ENCODE assay signal across 8 cellular contexts in the genomic region with DNA sequence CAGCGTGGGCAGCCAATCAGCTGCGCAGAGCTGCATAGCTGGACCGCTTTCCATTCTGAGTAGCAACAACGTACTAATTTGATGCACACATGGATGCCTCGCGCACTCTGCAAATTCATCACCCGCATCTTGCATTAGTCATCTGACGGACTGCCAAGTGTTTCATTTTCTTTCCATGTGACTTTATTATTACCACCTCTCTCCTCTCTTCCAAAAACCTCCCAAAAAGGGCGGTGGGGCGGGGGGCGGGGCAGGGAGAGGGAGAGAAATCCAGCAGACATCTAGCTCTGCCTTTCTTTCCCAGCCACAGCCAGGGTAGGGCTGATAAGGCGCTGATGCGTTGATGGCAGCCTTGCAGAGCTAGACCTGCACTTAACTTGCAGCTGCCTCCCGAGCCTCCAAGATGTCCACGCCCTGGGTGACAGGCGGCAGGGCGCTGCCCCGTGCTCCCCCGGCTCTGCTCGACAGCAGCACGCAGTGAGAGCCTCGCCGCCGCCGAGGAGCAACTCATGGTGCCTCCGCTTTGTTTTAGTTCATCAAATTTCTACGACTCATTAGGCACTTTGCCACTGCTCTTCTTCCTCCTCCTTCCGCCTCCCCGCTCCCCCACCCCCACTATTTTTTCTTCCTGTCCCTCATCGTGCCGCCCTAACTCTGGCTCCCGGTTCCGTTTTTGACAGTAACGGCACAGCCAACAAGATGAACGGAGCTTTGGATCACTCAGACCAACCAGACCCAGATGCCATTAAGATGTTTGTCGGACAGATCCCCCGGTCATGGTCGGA.
A peak's percentile ranks its signal among the peaks of the same experiment; 100 is the strongest.
DNase-seq lines count a peak whose midpoint lies in the region; ATAC-seq, FAIRE-seq and TF ChIP-seq lines count a peak whose summit lies in the region.

No MANE protein-coding gene starts in this region.

- peak; percentile 5 for FAIRE-seq in urothelium cell line (lab: Jason Lieb, UNC)

- peak; percentile 19 for ATAC-seq in HG02798 (IDR thresholded peaks at IDR 0.05; ENCODE audit: poor library complexity, unreplicated experiment)
- ATAC-seq in GM21526 (IDR thresholded peaks at IDR 0.05; ENCODE audit: low FRiP score, unreplicated experiment) = no peak

- CTCF ChIA-PET in activated naive CD4-positive, alpha-beta T cell treated with anti-CD3 and anti-CD28 coated beads for 36 hours (lab: Charles Lee) = interaction anchor here (0.6 to 8.7 kb wide), 11 partner anchors 12 to 149 kb away, joined by 3 to 99 read pairs (median 6); no protein-coding TSS in a partner anchor

- no peak for TF ChIP-seq CTCF in glutamatergic neuron (IDR thresholded peaks at IDR 0.05; ENCODE audit: partially characterized antibody, unreplicated experiment)
- TF ChIP-seq CTCF in osteocyte (IDR thresholded peaks at IDR 0.05) = no peak

- peaks cover 9% of the 10 kb centered on the region for H3K36me3 Mint-ChIP-seq in activated naive CD4-positive, alpha-beta T cell treated with anti-CD3 and anti-CD28 coated beads for 36 hours (ENCODE audit: low read depth)
- H3K36me3 Mint-ChIP-seq in glutamatergic neuron (ENCODE audit: unreplicated experiment) = no peaks in the 10 kb centered on the region
- H3K36me3 Mint-ChIP-seq in osteocyte (ENCODE audit: unreplicated experiment) = no peaks in the 10 kb centered on the region

- no peaks in the 10 kb centered on the region for H3K9me3 Mint-ChIP-seq in activated naive CD4-positive, alpha-beta T cell treated with anti-CD3 and anti-CD28 coated beads for 36 hours
- H3K9me3 Mint-ChIP-seq in glutamatergic neuron (ENCODE audit: unreplicated experiment) (peaks cover 9% of the 10 kb centered on the region), osteocyte (ENCODE audit: unreplicated experiment) (no peaks in the 10 kb centered on the region)

- H3K27me3 Mint-ChIP-seq in activated naive CD4-positive, alpha-beta T cell treated with anti-CD3 and anti-CD28 coated beads for 36 hours (ENCODE audit: low read depth) = no peaks in the 10 kb centered on the region
- peaks cover 5% of the 10 kb centered on the region for H3K27me3 Mint-ChIP-seq in glutamatergic neuron (ENCODE audit: unreplicated experiment)
- peaks cover 4% of the 10 kb centered on the region for H3K27me3 Mint-ChIP-seq in osteocyte (ENCODE audit: unreplicated experiment)

- in situ Hi-C loops in G401 (cut with HindIII; ENCODE audit: low sequenced_read_pairs) = no loop called here

- no peak overlapping the region for H3K27ac Mint-ChIP-seq in activated naive CD4-positive, alpha-beta T cell treated with anti-CD3 and anti-CD28 coated beads for 36 hours
- H3K27ac Mint-ChIP-seq in glutamatergic neuron (ENCODE audit: unreplicated experiment) (peak overlapping the region; percentile 92), osteocyte (ENCODE audit: unreplicated experiment) (peak overlapping the region; percentile 80)

- DNase-seq in G401 (ENCODE audit: low spot score) (peak; percentile 68), RKO (ENCODE audit: low spot score) (peak; percentile 64), glutamatergic neuron (peak; percentile 70), osteocyte (ENCODE audit: extremely low spot score, unreplicated experiment) (no peak), urothelium cell line (ENCODE audit: low spot score) (peak; percentile 59)
- peak; percentile 93 for DNase-seq in activated naive CD4-positive, alpha-beta T cell treated with anti-CD3 and anti-CD28 coated beads for 36 hours

- peaks cover 29% of the 10 kb centered on the region for H3K4me1 Mint-ChIP-seq in activated naive CD4-positive, alpha-beta T cell treated with anti-CD3 and anti-CD28 coated beads for 36 hours (ENCODE audit: low read depth)
- H3K4me1 Mint-ChIP-seq in glutamatergic neuron (ENCODE audit: low read depth, unreplicated experiment) = peaks cover 21% of the 10 kb centered on the region
- H3K4me1 Mint-ChIP-seq in osteocyte (ENCODE audit: unreplicated experiment) = peaks cover 25% of the 10 kb centered on the region

- intact Hi-C loops in activated naive CD4-positive, alpha-beta T cell treated with anti-CD3 and anti-CD28 coated beads for 36 hours (cut with micrococcal nuclease) = loop anchor here (1.0 to 2.0 kb wide), 4 partner anchors 13 to 67 kb away; no protein-coding TSS in a partner anchor

- no peak overlapping the region for H3K4me3 Mint-ChIP-seq in activated naive CD4-positive, alpha-beta T cell treated with anti-CD3 and anti-CD28 coated beads for 36 hours
- H3K4me3 Mint-ChIP-seq in glutamatergic neuron (ENCODE audit: unreplicated experiment) (peak overlapping the region; percentile 94), osteocyte (ENCODE audit: unreplicated experiment) (peak overlapping the region; percentile 87)
